11 cellular contexts compared by ENCODE assay signal in the genomic region with DNA sequence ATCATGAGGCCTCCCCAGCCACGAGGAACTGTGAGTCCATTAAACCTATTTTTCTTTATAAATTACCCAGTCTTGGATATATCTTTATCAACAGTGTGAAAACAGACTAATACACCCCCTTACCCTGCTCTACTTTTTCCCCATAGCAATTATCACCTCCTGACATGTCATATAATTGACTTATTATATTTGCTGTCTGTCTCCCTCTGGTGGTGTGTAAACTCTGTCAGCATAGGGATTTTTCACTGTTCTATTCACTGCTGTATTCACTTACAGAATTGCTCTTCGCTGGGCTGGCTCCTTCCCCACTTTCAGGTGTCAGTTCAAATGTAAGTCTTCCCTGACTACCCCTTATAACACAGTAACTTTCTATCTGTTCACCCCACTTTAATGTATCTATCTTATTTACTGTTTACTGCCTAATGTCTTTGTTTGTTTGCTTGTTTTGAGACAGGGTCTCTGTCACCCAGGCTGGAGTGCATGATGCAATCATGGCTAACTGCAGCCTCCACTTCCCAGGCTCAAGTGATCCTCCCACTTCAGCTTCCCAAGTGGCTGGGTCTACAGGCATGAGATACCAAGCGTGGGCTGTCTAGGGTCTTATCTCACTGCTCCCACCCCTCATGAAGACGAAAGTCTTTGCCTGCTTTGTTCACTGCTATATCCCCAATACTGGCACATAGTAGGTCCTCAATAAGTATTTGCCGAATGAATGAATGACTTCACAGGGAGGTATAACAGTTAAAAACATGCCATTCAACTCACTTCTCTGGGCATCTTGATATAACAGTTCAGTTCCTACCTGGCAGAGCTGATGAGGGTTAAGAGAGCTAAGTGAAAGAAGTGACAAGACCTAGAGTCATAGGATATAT. TPM values are rescaled to one million over a fixed set of nuclear protein-coding genes. Genes with fewer than 3 reads are reported as not detected.
A peak's percentile ranks its signal among the peaks of the same experiment; 100 is the strongest.
DNase-seq lines count a peak whose midpoint lies in the region; ATAC-seq, FAIRE-seq and TF ChIP-seq lines count a peak whose summit lies in the region.
"Had no signal": no experiment of that assay in that cellular context is flagged by ENCODE, and none has a peak within 500 bp of the region (broad histone marks: within the 10 kb centered on the region; RNA-seq: fewer than 3 reads in every experiment).

No MANE protein-coding gene starts in this region.

- CTCF ChIA-PET in SK-N-SH (lab: Yijun Ruan, JAX) (interaction anchor here (3.0 to 3.1 kb wide), 2 partner anchors 13 to 64 kb away, joined by 18 to 51 read pairs; no protein-coding TSS in a partner anchor), H1 (lab: Charles Lee; ENCODE audit: partially characterized antibody) (interaction anchor here (0.6 to 7.5 kb wide), 9 partner anchors 17 to 637 kb away, joined by 3 to 72 read pairs (median 16); no protein-coding TSS in a partner anchor)

- no peak overlapping the region for H2AFZ ChIP-seq in SK-N-SH (ENCODE audit: low read depth)
- no peak overlapping the region for H2AFZ ChIP-seq in H1 (ENCODE audit: low read length)

- H4K91ac ChIP-seq in H1 (replicated peaks; ENCODE audit: insufficient read length, low read length): no peak overlapping the region

- H3K14ac ChIP-seq in H1 (ENCODE audit: insufficient read length): no peak overlapping the region

- H3K18ac ChIP-seq in H1 (ENCODE audit: extremely low read depth, low read length): no peak overlapping the region

- H2BK5ac ChIP-seq in H1 (ENCODE audit: low read depth, low read length): no peak overlapping the region

- FAIRE-seq in H1 (lab: Jason Lieb, UNC): no peak
- FAIRE-seq in small intestine (lab: Jason Lieb, UNC): no peak

- H2BK20ac ChIP-seq in H1 (ENCODE audit: low read length): no peak overlapping the region

- H4K8ac ChIP-seq in H1 (ENCODE audit: extremely low read depth, insufficient read depth, low read length): no peak overlapping the region

- H3K4me3 ChIP-seq in SK-N-SH (ENCODE audit: low read depth in 2 of 2, low read length in 1 of 2): no peak overlapping the region
- H3K4me3 ChIP-seq in H1 (ENCODE audit: extremely low read depth in 1 of 4, insufficient read depth in 2 of 4, low read depth in 3 of 4, low read length in 4 of 4): no peak overlapping the region
- no peak overlapping the region for H3K4me3 ChIP-seq in small intestine (ENCODE audit: low read depth in 1 of 2, low read length in 2 of 2)

- H3F3A ChIP-seq in SK-N-SH (replicated peaks; ENCODE audit: insufficient read depth): no peaks in the 10 kb centered on the region

- no peak overlapping the region for H3K56ac ChIP-seq in H1 (replicated peaks; ENCODE audit: insufficient read length, low read depth, low read length)

- POLR2A ChIA-PET in SK-N-SH (lab: Yijun Ruan, JAX) (no interaction called here), H1 (lab: Charles Lee; ENCODE audit: partially characterized antibody) (interaction anchor here (0.7 kb wide), 1 partner anchor 237 kb away, joined by 3 read pairs; no protein-coding TSS in a partner anchor)

- no peak overlapping the region for H4K5ac ChIP-seq in H1 (ENCODE audit: insufficient read length, low read depth, low read length)

- 41% methylated on average over 5 of the region's 5 CpGs for WGBS in SK-N-SH (ENCODE audit: low lambda C conversion rate)
- 86% methylated on average over 5 of the region's 5 CpGs; no CpG with 5 or more reads in 1 of the 2 experiments for WGBS in H1 (ENCODE audit: extremely low coverage in 1 of 2, insufficient coverage in 1 of 2, insufficient read length in 1 of 2, insufficient replicate concordance in 2 of 2, low coverage in 1 of 2, low lambda C conversion rate in 2 of 2, missing lambda C conversion rate in 1 of 2), 2 experiments
- WGBS in small intestine, 3 donors: 90 to 94% (median 93%) methylated on average over 5 of the region's 5 CpGs

- H2BK12ac ChIP-seq in H1 (ENCODE audit: low read depth, low read length): no peak overlapping the region

- H3K36me3 ChIP-seq in SK-N-SH (replicated peaks in 1 of 2; ENCODE audit: control insufficient read depth in 1 of 2, insufficient read depth in 2 of 2, low read length in 1 of 2) (no peaks in the 10 kb centered on the region), H1 (ENCODE audit: control insufficient read depth in 2 of 4, insufficient read depth in 4 of 4, low read length in 3 of 4) (no peaks in the 10 kb centered on the region), small intestine (ENCODE audit: control insufficient read depth in 2 of 2, insufficient read depth in 2 of 2, low read length in 2 of 2) (no peaks in the 10 kb centered on the region)

- TF ChIP-seq RAD21 in SK-N-SH (IDR thresholded peaks at IDR 0.05; ENCODE audit: low read length) (no peak), H1 (IDR thresholded peaks at IDR 0.05 in 1 of 2, conservative IDR thresholded peaks at IDR 0.05 in 1 of 2; ENCODE audit: low read depth in 2 of 2, low read length in 2 of 2) (peak in 1 of 2 experiments; percentile 13; a peak in 2 of 4 replicates)

- TF ChIP-seq CTCF in SK-N-SH (IDR thresholded peaks at IDR 0.05) (peak; percentile 32; the same call in 1 of the 2 replicates), H1 (IDR thresholded peaks at IDR 0.05; ENCODE audit: control extremely low read depth in 1 of 3, insufficient read depth in 1 of 3, low read depth in 1 of 3, low read length in 3 of 3) (peak in 2 of 3 experiments; percentile 13 to 53; a peak in 2 of 4 replicates)

- no peaks in the 10 kb centered on the region for H3K9me2 ChIP-seq in SK-N-SH

- no peak overlapping the region for H3K9ac ChIP-seq in SK-N-SH
- H3K9ac ChIP-seq in H1 (replicated peaks in 1 of 4; ENCODE audit: extremely low read depth in 1 of 4, low read depth in 3 of 4, low read length in 3 of 4): no peak overlapping the region

- H3K9me3 ChIP-seq in SK-N-SH (no peaks in the 10 kb centered on the region; the same call in 1 of the 2 replicates), H1 (ENCODE audit: insufficient read depth in 2 of 2, low read depth in 1 of 2, low read length in 1 of 2) (no peaks in the 10 kb centered on the region), small intestine (ENCODE audit: control insufficient read depth, low read depth) (no peaks in the 10 kb centered on the region)

- H3K27me3 ChIP-seq in SK-N-SH (ENCODE audit: insufficient read depth) (no peaks in the 10 kb centered on the region), H1 (replicated peaks in 1 of 4; ENCODE audit: control insufficient read depth in 3 of 4, extremely low read depth in 1 of 4, insufficient read depth in 3 of 4, low read length in 3 of 4) (no peaks in the 10 kb centered on the region), small intestine (ENCODE audit: control insufficient read depth in 2 of 2, insufficient read depth in 2 of 2, low read length in 2 of 2) (no peaks in the 10 kb centered on the region)

- no peak overlapping the region for H3K27ac ChIP-seq in SK-N-SH (ENCODE audit: low read depth in 2 of 2, low read length in 1 of 2)
- no peak overlapping the region for H3K27ac ChIP-seq in H1 (ENCODE audit: low read depth, low read length)
- H3K27ac ChIP-seq in small intestine (ENCODE audit: low read depth in 1 of 2, low read length in 1 of 2): no peak overlapping the region

- H4K20me1 ChIP-seq in SK-N-SH (ENCODE audit: insufficient read depth): no peaks in the 10 kb centered on the region
- no peaks in the 10 kb centered on the region for H4K20me1 ChIP-seq in H1 (replicated peaks in 1 of 2; ENCODE audit: control insufficient read depth in 1 of 2, insufficient read depth in 2 of 2, low read length in 2 of 2)

- no peak for TF ChIP-seq EP300 in SK-N-SH (IDR thresholded peaks at IDR 0.05; ENCODE audit: borderline replicate concordance in 1 of 2, low read depth in 1 of 2, low read length in 1 of 2)
- no peak for TF ChIP-seq EP300 in H1 (IDR thresholded peaks at IDR 0.05; ENCODE audit: borderline replicate concordance in 1 of 2, low read depth in 2 of 2, low read length in 2 of 2)

- H3K79me2 ChIP-seq in SK-N-SH (ENCODE audit: insufficient read depth) (no peaks in the 10 kb centered on the region), H1 (ENCODE audit: control insufficient read depth in 1 of 2, insufficient read depth in 2 of 2, low read length in 2 of 2) (no peaks in the 10 kb centered on the region)

- H3K23me2 ChIP-seq in H1 (ENCODE audit: low read depth, low read length): no peaks in the 10 kb centered on the region

- H3K4me2 ChIP-seq in SK-N-SH (no peak overlapping the region), H1 (ENCODE audit: insufficient read depth in 1 of 2, low read depth in 2 of 2, low read length in 2 of 2) (no peak overlapping the region)

- DNase-seq in SK-N-SH (no peak), NCI-H69 (lab: John Stamatoyannopoulos, UW) (peak; percentile 12), H1 (ENCODE audit: low read depth in 1 of 2, low spot score in 2 of 2) (no peak), small intestine (peak; percentile 46), pons (ENCODE audit: low spot score) (no peak), glomerular visceral epithelial cell (ENCODE audit: extremely low spot score) (no peak), sciatic nerve (ENCODE audit: low spot score) (no peak)
- DNase-seq: activated gamma-delta T cell, midbrain, NCI-H2107 had no signal

- no peak overlapping the region for H2BK120ac ChIP-seq in H1 (replicated peaks; ENCODE audit: low read depth, low read length)

- no peaks in the 10 kb centered on the region for H3K79me1 ChIP-seq in H1 (ENCODE audit: low read depth, low read length)

- H3K4me1 ChIP-seq in SK-N-SH (ENCODE audit: control insufficient read depth in 1 of 2, insufficient read depth in 2 of 2, low read depth in 1 of 2, low read length in 1 of 2) (no peaks in the 10 kb centered on the region), H1 (replicated peaks in 1 of 4; ENCODE audit: control insufficient read depth in 3 of 4, insufficient read depth in 4 of 4, low read length in 3 of 4) (0 out of 7 replicates have a peak, but pooled peaks cover 0 to 3% (median 0%) of the 10 kb centered on the region in 4 experiments), small intestine (ENCODE audit: control insufficient read depth in 2 of 2, insufficient read depth in 1 of 2, low read depth in 1 of 2, low read length in 1 of 2) (no peaks in the 10 kb centered on the region)

- TF ChIP-seq POLR2A in H1 (IDR thresholded peaks at IDR 0.05; ENCODE audit: control extremely low read depth in 1 of 2, low read depth in 2 of 2, low read length in 2 of 2): no peak

- no peak for ATAC-seq in SK-N-SH treated with all-trans-retinoic acid at 6 μM for 48 hours
- ATAC-seq in sciatic nerve: no peak

- intact Hi-C loops in sciatic nerve (cut with DNase I): no loop called here

- no peak overlapping the region for H2AK5ac ChIP-seq in H1 (ENCODE audit: low read depth, low read length)

- H2BK15ac ChIP-seq in H1 (ENCODE audit: low read length): no peak overlapping the region

- H3K23ac ChIP-seq in H1 (ENCODE audit: insufficient read length): no peak overlapping the region

- H3K4ac ChIP-seq in H1 (replicated peaks; ENCODE audit: insufficient read length, low read depth, low read length): no peak overlapping the region

RNA-seq across cellular contexts. Expression of a gene that starts 52.4 kb away (rescaled TPM):
- polyA plus RNA-seq in SK-N-SH (2012; rRNA removed): not detected in 2 replicates
- polyA plus RNA-seq in SK-N-SH (2012; cell fraction: cytosol; rRNA removed): not detected in 2 replicates
- polyA plus RNA-seq in SK-N-SH (2012; cell fraction: nucleus; rRNA removed): 0.15 TPM in 1 of 2 replicates, not detected in the other
- total RNA-seq in H1 (2021; fragmentation: NEBNext Ultra II Directional; extraction: Animal tissue kit (Norgen Biotek cat#: 25700)): 142 and 146 TPM in 2 replicates
- 171 and 251 TPM in 2 replicates for polyA plus RNA-seq in H1 (2011; rRNA removed)
- 204 TPM for polyA plus RNA-seq in H1 (2011; cell fraction: cytosol; rRNA removed)
- 481 TPM for polyA plus RNA-seq in H1 (2011; cell fraction: nucleus; rRNA removed)
- 112 to 170 TPM (median 160 TPM) in 4 replicates for polyA plus RNA-seq in H1 (2012, experiment 1 of 2)
- polyA plus RNA-seq in H1 (2012, experiment 2 of 2): 101 TPM
- 437 TPM for polyA plus RNA-seq in H1 (2013, experiment 1 of 2)
- 385 TPM for polyA plus RNA-seq in H1 (2013, experiment 2 of 2)
- 257 and 277 TPM in 2 replicates for polyA minus RNA-seq in H1 (2011; rRNA and poly(A)+ RNA removed)
- polyA minus RNA-seq in H1 (2011; cell fraction: cytosol; rRNA and poly(A)+ RNA removed): 112 TPM
- 87.8 TPM for polyA minus RNA-seq in H1 (2011; cell fraction: nucleus; rRNA and poly(A)+ RNA removed)
- under 1 TPM in 2 of 3 donors, not detected in 1; 0.33 to 0.54 TPM for polyA plus RNA-seq in small intestine
- 10.2 TPM for total RNA-seq in sciatic nerve

RNA-seq across cellular contexts. Expression of a gene that starts 53.6 kb away (rescaled TPM):
- polyA plus RNA-seq in SK-N-SH (2012; rRNA removed): 9.9 and 13.2 TPM in 2 replicates
- polyA plus RNA-seq in SK-N-SH (2012; cell fraction: cytosol; rRNA removed): 8.7 and 9.5 TPM in 2 replicates
- polyA plus RNA-seq in SK-N-SH (2012; cell fraction: nucleus; rRNA removed): 25.2 and 30.9 TPM in 2 replicates
- total RNA-seq in H1 (2021; fragmentation: NEBNext Ultra II Directional; extraction: Animal tissue kit (Norgen Biotek cat#: 25700)): 15.9 and 19.1 TPM in 2 replicates
- polyA plus RNA-seq in H1 (2011; rRNA removed): 9.2 and 10.3 TPM in 2 replicates
- 13.3 TPM for polyA plus RNA-seq in H1 (2011; cell fraction: cytosol; rRNA removed)
- polyA plus RNA-seq in H1 (2011; cell fraction: nucleus; rRNA removed): 23.6 TPM
- 11.3 to 13.6 TPM (median 12.3 TPM) in 4 replicates for polyA plus RNA-seq in H1 (2012, experiment 1 of 2)
- polyA plus RNA-seq in H1 (2012, experiment 2 of 2): 0.76 TPM
- 18.3 TPM for polyA plus RNA-seq in H1 (2013, experiment 1 of 2)
- 15.1 TPM for polyA plus RNA-seq in H1 (2013, experiment 2 of 2)
- polyA minus RNA-seq in H1 (2011; rRNA and poly(A)+ RNA removed): 20.7 and 25.8 TPM in 2 replicates
- polyA minus RNA-seq in H1 (2011; cell fraction: cytosol; rRNA and poly(A)+ RNA removed): 15.9 TPM
- polyA minus RNA-seq in H1 (2011; cell fraction: nucleus; rRNA and poly(A)+ RNA removed): 33.8 TPM
- polyA plus RNA-seq in small intestine: 1 to 10 TPM; 1.6 to 5.7 (median 1.9) TPM
- 39.9 TPM for total RNA-seq in sciatic nerve

Comparison
In these comparisons a context has a peak if more than half of its experiments do, and no peak if none do; other contexts are left out.
1. DNase-seq: peak in NCI-H69 (single experiment) and small intestine (single experiment); none in SK-N-SH (single experiment), H1 (0 of 2), pons (single experiment), glomerular visceral epithelial cell (single experiment) and sciatic nerve (single experiment).
2. RNA of a gene that starts 52.4 kb away (polyA plus RNA-seq): 101 to 481 TPM in H1; 0.33 to 0.54 TPM in small intestine and 0.15 TPM in SK-N-SH; every median in the first group is over 10 times any median in the second.